23 cellular contexts compared by ENCODE assay signal in the genomic region with DNA sequence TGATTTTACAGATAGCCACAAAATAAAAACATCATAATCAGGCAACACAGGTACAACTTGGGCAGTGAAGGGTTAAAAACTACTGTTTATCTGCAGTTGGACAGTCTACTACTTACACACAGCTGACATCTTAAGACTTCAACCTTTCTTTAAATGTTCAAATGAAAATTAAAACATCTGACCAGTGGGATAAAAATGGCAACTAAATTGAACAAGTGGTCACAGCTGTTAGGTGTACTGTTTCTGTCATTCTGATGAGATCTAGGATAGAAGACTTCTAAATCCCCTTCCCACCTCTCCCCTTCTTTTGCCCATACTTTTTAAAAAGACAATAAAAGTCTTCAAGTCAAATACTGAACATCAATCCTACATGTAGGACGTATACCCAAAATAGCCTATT.
"Had no signal": no experiment of that assay in that cellular context is flagged by ENCODE, and none has a peak within 500 bp of the region (broad histone marks: within the 10 kb centered on the region; RNA-seq: fewer than 3 reads in every experiment).

No MANE protein-coding gene starts in this region.

- H3K4me1 ChIP-seq: parathyroid adenoma had no signal

- H3K9ac ChIP-seq: parathyroid adenoma had no signal

- H3K27me3 Mint-ChIP-seq: activated naive CD8-positive, alpha-beta T cell treated with anti-CD3 and anti-CD28 coated beads, Interleukin-2, amount 50 U/mL, for 24 hours had no signal

- FAIRE-seq: colon, endothelial cell of umbilical vein, frontal cortex had no signal

- H3K4me3 ChIP-seq: body of pancreas had no signal

- H3K4me3 Mint-ChIP-seq: activated CD4-positive, alpha-beta memory T cell treated with anti-CD3 and anti-CD28 coated beads for 36 hours; activated naive CD8-positive, alpha-beta T cell treated with anti-CD3 and anti-CD28 coated beads, Interleukin-2, amount 50 U/mL, for 24 hours; effector memory CD8-positive, alpha-beta T cell; mesothelial cell of epicardium; natural killer cell treated with Interleukin-12 subunit alpha and Interleukin-12 subunit beta and Interleukin-15 and Interleukin-18, amount 100 ng/mL, for 72 hours; T-helper 17 cell had no signal

- H3K27ac Mint-ChIP-seq: activated CD4-positive, alpha-beta memory T cell treated with anti-CD3 and anti-CD28 coated beads for 36 hours; activated naive CD8-positive, alpha-beta T cell treated with anti-CD3 and anti-CD28 coated beads, Interleukin-2, amount 50 U/mL, for 24 hours; effector memory CD8-positive, alpha-beta T cell; natural killer cell treated with Interleukin-12 subunit alpha and Interleukin-12 subunit beta and Interleukin-15 and Interleukin-18, amount 100 ng/mL, for 72 hours; T-helper 17 cell had no signal

- H3K9me3 Mint-ChIP-seq: natural killer cell treated with Interleukin-12 subunit alpha and Interleukin-12 subunit beta and Interleukin-15 and Interleukin-18, amount 100 ng/mL, for 72 hours had no signal

- H3K36me3 Mint-ChIP-seq: activated CD4-positive, alpha-beta memory T cell treated with anti-CD3 and anti-CD28 coated beads for 36 hours; natural killer cell treated with Interleukin-12 subunit alpha and Interleukin-12 subunit beta and Interleukin-15 and Interleukin-18, amount 100 ng/mL, for 72 hours had no signal

- H3K27ac ChIP-seq: body of pancreas, neutrophil, parathyroid adenoma had no signal

- H3K27me3 ChIP-seq: body of pancreas, neutrophil had no signal

- H3K4me1 Mint-ChIP-seq: activated naive CD8-positive, alpha-beta T cell treated with anti-CD3 and anti-CD28 coated beads, Interleukin-2, amount 50 U/mL, for 24 hours; T-helper 17 cell had no signal

- H3K36me3 ChIP-seq: neutrophil had no signal

- H3K9me3 ChIP-seq: body of pancreas, neutrophil had no signal

- DNase-seq: activated CD4-positive, alpha-beta memory T cell treated with anti-CD3 and anti-CD28 coated beads for 36 hours; activated CD4-positive, alpha-beta T cell treated with anti-CD3 and anti-CD28 coated beads for 48 hours; activated CD4-positive, CD25-positive, alpha-beta regulatory T cell; activated gamma-delta T cell; activated naive CD4-positive, alpha-beta T cell treated with anti-CD3 and anti-CD28 coated beads, Interleukin-2, amount 50 U/mL, for 16 hours; activated naive CD8-positive, alpha-beta T cell treated with anti-CD3 and anti-CD28 coated beads, Interleukin-2, amount 50 U/mL, for 24 hours; activated T-cell treated with anti-CD3 and anti-CD28 coated beads for 4 hours; body of pancreas; central memory CD4-positive, alpha-beta T cell; effector memory CD8-positive, alpha-beta T cell; hippocampal formation; left ventricle myocardium superior; stimulated activated CD4-positive, alpha-beta T cell treated with anti-CD3 and anti-CD28 coated beads, Interleukin-4, amount 100 ng/mL, for 4 hours; stimulated activated naive CD8-positive, alpha-beta T cell treated with anti-CD3 and anti-CD28 coated beads, Interleukin-15, Interleukin-2, amounts not matched to agents 100 U/mL and 50 U/mL, for 24 hours; SW 1271; T-helper 17 cell had no signal

- H2AFZ ChIP-seq: parathyroid adenoma had no signal
